Comparison of ENCODE assay signal across 1 cellular context in genomic region chr1:168100315-168101002, GRCh38.
TF ChIP-seq lines count a peak whose summit lies in the region.

No MANE protein-coding gene starts in this region.

TF ChIP-seq in HEK293, 187 proteins besides CTCF, POLR2A, EP300 and RAD21 (continued from another document):
- TF ChIP-seq, protein P1, sequence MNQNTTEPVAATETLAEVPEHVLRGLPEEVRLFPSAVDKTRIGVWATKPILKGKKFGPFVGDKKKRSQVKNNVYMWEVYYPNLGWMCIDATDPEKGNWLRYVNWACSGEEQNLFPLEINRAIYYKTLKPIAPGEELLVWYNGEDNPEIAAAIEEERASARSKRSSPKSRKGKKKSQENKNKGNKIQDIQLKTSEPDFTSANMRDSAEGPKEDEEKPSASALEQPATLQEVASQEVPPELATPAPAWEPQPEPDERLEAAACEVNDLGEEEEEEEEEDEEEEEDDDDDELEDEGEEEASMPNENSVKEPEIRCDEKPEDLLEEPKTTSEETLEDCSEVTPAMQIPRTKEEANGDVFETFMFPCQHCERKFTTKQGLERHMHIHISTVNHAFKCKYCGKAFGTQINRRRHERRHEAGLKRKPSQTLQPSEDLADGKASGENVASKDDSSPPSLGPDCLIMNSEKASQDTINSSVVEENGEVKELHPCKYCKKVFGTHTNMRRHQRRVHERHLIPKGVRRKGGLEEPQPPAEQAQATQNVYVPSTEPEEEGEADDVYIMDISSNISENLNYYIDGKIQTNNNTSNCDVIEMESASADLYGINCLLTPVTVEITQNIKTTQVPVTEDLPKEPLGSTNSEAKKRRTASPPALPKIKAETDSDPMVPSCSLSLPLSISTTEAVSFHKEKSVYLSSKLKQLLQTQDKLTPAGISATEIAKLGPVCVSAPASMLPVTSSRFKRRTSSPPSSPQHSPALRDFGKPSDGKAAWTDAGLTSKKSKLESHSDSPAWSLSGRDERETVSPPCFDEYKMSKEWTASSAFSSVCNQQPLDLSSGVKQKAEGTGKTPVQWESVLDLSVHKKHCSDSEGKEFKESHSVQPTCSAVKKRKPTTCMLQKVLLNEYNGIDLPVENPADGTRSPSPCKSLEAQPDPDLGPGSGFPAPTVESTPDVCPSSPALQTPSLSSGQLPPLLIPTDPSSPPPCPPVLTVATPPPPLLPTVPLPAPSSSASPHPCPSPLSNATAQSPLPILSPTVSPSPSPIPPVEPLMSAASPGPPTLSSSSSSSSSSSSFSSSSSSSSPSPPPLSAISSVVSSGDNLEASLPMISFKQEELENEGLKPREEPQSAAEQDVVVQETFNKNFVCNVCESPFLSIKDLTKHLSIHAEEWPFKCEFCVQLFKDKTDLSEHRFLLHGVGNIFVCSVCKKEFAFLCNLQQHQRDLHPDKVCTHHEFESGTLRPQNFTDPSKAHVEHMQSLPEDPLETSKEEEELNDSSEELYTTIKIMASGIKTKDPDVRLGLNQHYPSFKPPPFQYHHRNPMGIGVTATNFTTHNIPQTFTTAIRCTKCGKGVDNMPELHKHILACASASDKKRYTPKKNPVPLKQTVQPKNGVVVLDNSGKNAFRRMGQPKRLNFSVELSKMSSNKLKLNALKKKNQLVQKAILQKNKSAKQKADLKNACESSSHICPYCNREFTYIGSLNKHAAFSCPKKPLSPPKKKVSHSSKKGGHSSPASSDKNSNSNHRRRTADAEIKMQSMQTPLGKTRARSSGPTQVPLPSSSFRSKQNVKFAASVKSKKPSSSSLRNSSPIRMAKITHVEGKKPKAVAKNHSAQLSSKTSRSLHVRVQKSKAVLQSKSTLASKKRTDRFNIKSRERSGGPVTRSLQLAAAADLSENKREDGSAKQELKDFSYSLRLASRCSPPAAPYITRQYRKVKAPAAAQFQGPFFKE (tag by site-specific recombination; IDR thresholded peaks at IDR 0.05; ENCODE audit: borderline replicate concordance): no peak
- TF ChIP-seq HOXC10 (CRISPR knock-in tag; IDR thresholded peaks at IDR 0.05) (no peak), ZNF121 (tag by site-specific recombination; IDR thresholded peaks at IDR 0.05) (no peak), GLIS1 (tag by site-specific recombination; IDR thresholded peaks at IDR 0.05) (no peak), ZNF433 (tag by site-specific recombination; IDR thresholded peaks at IDR 0.05; ENCODE audit: low read depth) (no peak), PRDM1 (tag by site-specific recombination; IDR thresholded peaks at IDR 0.05) (0 out of 2 replicates have a peak, but pooled peaks have one; percentile 17)
